32 cellular contexts compared by ENCODE assay signal in genomic region chr3:117696871-117697270, GRCh38.
"Had no signal": no experiment of that assay in that cellular context is flagged by ENCODE, and none has a peak within 500 bp of the region (broad histone marks: within the 10 kb centered on the region; RNA-seq: fewer than 3 reads in every experiment).

No MANE protein-coding gene starts in this region.

- H3K4me3 ChIP-seq: adrenal gland, body of pancreas, cardiac muscle cell, coronary artery, dorsolateral prefrontal cortex, heart left ventricle, left lung, lower lobe of right lung, pancreas, psoas muscle, right atrium auricular region, spleen, tibial nerve had no signal

- H3K9me3 ChIP-seq: adrenal gland, body of pancreas, heart left ventricle, left lung, lower lobe of right lung, pancreas, psoas muscle, right atrium auricular region, spleen, tibial nerve had no signal

- H3K4me1 Mint-ChIP-seq: activated naive CD8-positive, alpha-beta T cell treated with anti-CD3 and anti-CD28 coated beads for 36 hours; natural killer cell; T-helper 17 cell had no signal

- H3K4me1 ChIP-seq: adrenal gland, body of pancreas, heart left ventricle, left lung, pancreas, psoas muscle, right atrium auricular region, spleen, tibial nerve had no signal

- H3K36me3 Mint-ChIP-seq: activated naive CD8-positive, alpha-beta T cell treated with anti-CD3 and anti-CD28 coated beads for 36 hours; natural killer cell had no signal

- H3K9me3 Mint-ChIP-seq: activated T-helper 1 cell treated with anti-CD3 and anti-CD28 coated beads, Interleukin-12 subunit alpha, Interleukin-12 subunit beta, Interleukin-2, Interleukin-4 antibody, amounts not matched to agents 30 ng/mL and 10 ng/mL and 1 ng/mL, durations not matched to agents 14 hours and 24 hours and 36 hours had no signal

- H3K4me3 Mint-ChIP-seq: activated naive CD4-positive, alpha-beta T cell treated with anti-CD3 and anti-CD28 coated beads for 36 hours; activated naive CD8-positive, alpha-beta T cell treated with anti-CD3 and anti-CD28 coated beads for 36 hours; activated T-helper 1 cell treated with anti-CD3 and anti-CD28 coated beads, Interleukin-12 subunit alpha, Interleukin-12 subunit beta, Interleukin-2, Interleukin-4 antibody, amounts not matched to agents 30 ng/mL and 10 ng/mL and 1 ng/mL, durations not matched to agents 14 hours and 24 hours and 36 hours; effector memory CD8-positive, alpha-beta T cell; natural killer cell; T-helper 17 cell had no signal

- DNase-seq: activated CD4-positive, alpha-beta T cell treated with anti-CD3 and anti-CD28 coated beads for 48 hours; activated CD4-positive, alpha-beta T cell treated with anti-CD3 and anti-CD28 coated beads, Interleukin-2, amount 50 U/mL, for 48 hours; activated CD8-positive, alpha-beta memory T cell treated with anti-CD3 and anti-CD28 coated beads for 24 hours; activated effector memory CD4-positive, alpha-beta T cell treated with anti-CD3 and anti-CD28 coated beads, Interleukin-2, amount 50 U/mL, for 16 hours; activated naive CD4-positive, alpha-beta T cell treated with anti-CD3 and anti-CD28 coated beads for 36 hours; activated naive CD8-positive, alpha-beta T cell treated with anti-CD3 and anti-CD28 coated beads for 36 hours; adrenal gland; aorta; body of pancreas; cerebellar nuclear complex; dorsolateral prefrontal cortex; effector memory CD8-positive, alpha-beta T cell; foreskin fibroblast; heart left ventricle; hypothalamus; left lung; lower lobe of right lung; natural killer cell; pancreas; psoas muscle; spleen; stimulated activated naive CD4-positive, alpha-beta T cell; T-helper 17 cell; T1000; WERI-Rb-1 had no signal

- H3K27ac Mint-ChIP-seq: activated naive CD4-positive, alpha-beta T cell treated with anti-CD3 and anti-CD28 coated beads for 36 hours; activated naive CD8-positive, alpha-beta T cell treated with anti-CD3 and anti-CD28 coated beads for 36 hours; activated T-helper 1 cell treated with anti-CD3 and anti-CD28 coated beads, Interleukin-12 subunit alpha, Interleukin-12 subunit beta, Interleukin-2, Interleukin-4 antibody, amounts not matched to agents 30 ng/mL and 10 ng/mL and 1 ng/mL, durations not matched to agents 14 hours and 24 hours and 36 hours; effector memory CD8-positive, alpha-beta T cell; natural killer cell; T-helper 17 cell had no signal

- H3K27me3 Mint-ChIP-seq: activated naive CD8-positive, alpha-beta T cell treated with anti-CD3 and anti-CD28 coated beads for 36 hours; effector memory CD8-positive, alpha-beta T cell; T-helper 17 cell had no signal

- ATAC-seq: activated CD4-positive, CD25-positive, alpha-beta regulatory T cell treated with anti-CD3 and anti-CD28 coated beads, Interleukin-2, amount 50 U/mL, for 24 hours; body of pancreas; effector memory CD8-positive, alpha-beta T cell; esophagus mucosa; heart left ventricle; left lung; natural killer cell; psoas muscle; T-helper 17 cell had no signal

- H3K27me3 ChIP-seq: adrenal gland, body of pancreas, cardiac muscle cell, dorsolateral prefrontal cortex, left lung, pancreas, right atrium auricular region, spleen, tibial nerve had no signal

- H3K27ac ChIP-seq: adrenal gland, body of pancreas, cardiac muscle cell, coronary artery, dorsolateral prefrontal cortex, heart left ventricle, left lung, lower lobe of right lung, pancreas, psoas muscle, right atrium auricular region, spleen, tibial nerve, WERI-Rb-1 had no signal

- H3K36me3 ChIP-seq: adrenal gland, cardiac muscle cell, heart left ventricle, left lung, lower lobe of right lung, pancreas, right atrium auricular region, spleen, tibial nerve, WERI-Rb-1 had no signal
